Comparison of ENCODE assay signal across 1 cellular context in genomic region chrX:154358829-154359228, GRCh38.
A peak's percentile ranks its signal among the peaks of the same experiment; 100 is the strongest.
TF ChIP-seq lines count a peak whose summit lies in the region.

No MANE protein-coding gene starts in this region.

TF ChIP-seq in HepG2, 621 proteins besides CTCF, POLR2A, EP300 and RAD21 (continued from another document):
- TF ChIP-seq PAXIP1 (CRISPR knock-in tag; conservative IDR thresholded peaks at IDR 0.05): peak; percentile 82
- peak; percentile 29; the same call in 1 of the 2 replicates for TF ChIP-seq HDAC2 (CRISPR knock-in tag; IDR thresholded peaks at IDR 0.05)
- TF ChIP-seq ESRRA (CRISPR knock-in tag; IDR thresholded peaks at IDR 0.05; ENCODE audit: low read depth): peak; percentile 60; the same call in 1 of the 2 replicates
- peak; percentile 56; the same call in 1 of the 2 replicates for TF ChIP-seq ZFX (CRISPR knock-in tag; IDR thresholded peaks at IDR 0.05; ENCODE audit: low read depth)
- no peak for TF ChIP-seq TCF12 (IDR thresholded peaks at IDR 0.05)
- no peak for TF ChIP-seq TCF12 (CRISPR knock-in tag; IDR thresholded peaks at IDR 0.05)
- peak; percentile 86 for TF ChIP-seq NR2C2 (CRISPR knock-in tag; IDR thresholded peaks at IDR 0.05; ENCODE audit: borderline replicate concordance)
- no peak for TF ChIP-seq HNF1A (IDR thresholded peaks at IDR 0.05; ENCODE audit: low read depth)
- TF ChIP-seq HNF1A (CRISPR knock-in tag; IDR thresholded peaks at IDR 0.05; ENCODE audit: borderline replicate concordance): no peak
- no peak for TF ChIP-seq IRF9 (CRISPR knock-in tag; IDR thresholded peaks at IDR 0.05; ENCODE audit: borderline replicate concordance)
- TF ChIP-seq TBX2 (CRISPR knock-in tag; IDR thresholded peaks at IDR 0.05; ENCODE audit: borderline replicate concordance): peak; percentile 21; the same call in 1 of the 2 replicates
- peak; percentile 23; the same call in 1 of the 2 replicates for TF ChIP-seq TARDBP (CRISPR knock-in tag; IDR thresholded peaks at IDR 0.05)
- TF ChIP-seq TEAD3 (CRISPR knock-in tag; optimal IDR thresholded peaks at IDR 0.05; ENCODE audit: borderline replicate concordance): peak; percentile 44
- no peak for TF ChIP-seq ZNF577 (CRISPR knock-in tag; IDR thresholded peaks at IDR 0.05; ENCODE audit: borderline replicate concordance, low read depth)
- TF ChIP-seq RNF219 (CRISPR knock-in tag; IDR thresholded peaks at IDR 0.05): no peak
- TF ChIP-seq HMGXB4 (CRISPR knock-in tag; IDR thresholded peaks at IDR 0.05; ENCODE audit: borderline replicate concordance in 1 of 2, low read depth in 1 of 2): no peak
- peak; percentile 77; the same call in 1 of the 2 replicates for TF ChIP-seq HIC2 (CRISPR knock-in tag; IDR thresholded peaks at IDR 0.05; ENCODE audit: low read depth)
- TF ChIP-seq GPN1 (CRISPR knock-in tag; IDR thresholded peaks at IDR 0.05; ENCODE audit: borderline replicate concordance): no peak
- peak; percentile 34; the same call in 1 of the 2 replicates for TF ChIP-seq NCOR1 (IDR thresholded peaks at IDR 0.05; ENCODE audit: borderline replicate concordance, low read length)
- no peak for TF ChIP-seq ZNF562 (CRISPR knock-in tag; IDR thresholded peaks at IDR 0.05; ENCODE audit: borderline replicate concordance)
- TF ChIP-seq ZNF530 (CRISPR knock-in tag; IDR thresholded peaks at IDR 0.05; ENCODE audit: low read depth): no peak
- peak; percentile 50; the same call in 1 of the 2 replicates for TF ChIP-seq RXRB (CRISPR knock-in tag; IDR thresholded peaks at IDR 0.05; ENCODE audit: borderline replicate concordance)
- no peak for TF ChIP-seq RFXANK (CRISPR knock-in tag; IDR thresholded peaks at IDR 0.05)
- peak; percentile 62; the same call in 1 of the 2 replicates for TF ChIP-seq RARA (CRISPR knock-in tag; IDR thresholded peaks at IDR 0.05)
- TF ChIP-seq ZBTB42 (CRISPR knock-in tag; IDR thresholded peaks at IDR 0.05): no peak
- no peak for TF ChIP-seq ZNF558 (CRISPR knock-in tag; IDR thresholded peaks at IDR 0.05; ENCODE audit: borderline replicate concordance)
- TF ChIP-seq HDAC1 (CRISPR knock-in tag; IDR thresholded peaks at IDR 0.05): peak; percentile 49; the same call in 1 of the 2 replicates
- peak; percentile 81 for TF ChIP-seq ZNF687 (CRISPR knock-in tag; IDR thresholded peaks at IDR 0.05)
- TF ChIP-seq NR2F1 (CRISPR knock-in tag; IDR thresholded peaks at IDR 0.05): peak; percentile 18 to 69; a peak in 2 of 4 replicates
- no peak for TF ChIP-seq ZNF350 (CRISPR knock-in tag; IDR thresholded peaks at IDR 0.05; ENCODE audit: borderline replicate concordance, low read depth)
- no peak for TF ChIP-seq MXD4 (CRISPR knock-in tag; IDR thresholded peaks at IDR 0.05)
- no peak for TF ChIP-seq CSRNP2 (CRISPR knock-in tag; conservative IDR thresholded peaks at IDR 0.05; ENCODE audit: low read depth)
- TF ChIP-seq HOXA3 (CRISPR knock-in tag; IDR thresholded peaks at IDR 0.05): no peak
- TF ChIP-seq MTA1 (CRISPR knock-in tag; IDR thresholded peaks at IDR 0.05; ENCODE audit: borderline replicate concordance): peak; percentile 66
